10 cellular contexts compared by ENCODE assay signal in genomic region chr10:114458955-114459354, GRCh38. TPM values are rescaled to one million over a fixed set of nuclear protein-coding genes. Genes with fewer than 3 reads are reported as not detected.
DNase-seq lines count a peak whose midpoint lies in the region; ATAC-seq, FAIRE-seq and TF ChIP-seq lines count a peak whose summit lies in the region.
"Had no signal": no experiment of that assay in that cellular context is flagged by ENCODE, and none has a peak within 500 bp of the region (broad histone marks: within the 10 kb centered on the region; RNA-seq: fewer than 3 reads in every experiment).

No MANE protein-coding gene starts in this region.

- H4K20me1 ChIP-seq in keratinocyte (ENCODE audit: control insufficient read depth, extremely low read depth, insufficient read depth, low read length) = no peaks in the 10 kb centered on the region

- POLR2A ChIA-PET in A549 (lab: Yijun Ruan, JAX) = no interaction called here

- H3K27ac ChIP-seq in A549 (no peak overlapping the region), keratinocyte (ENCODE audit: control insufficient read depth, insufficient read depth, low read length) (no peak overlapping the region), upper lobe of left lung (no peak overlapping the region)

- no peak overlapping the region for H2AFZ ChIP-seq in keratinocyte (ENCODE audit: control insufficient read depth, low read length)

- CTCF ChIA-PET in A549 (lab: Yijun Ruan, JAX) = interaction anchor here (0.6 to 1.9 kb wide), 12 partner anchors 8 to 362 kb away, joined by 3 to 9 read pairs (median 4); no protein-coding TSS in a partner anchor

- H3K4me1 Mint-ChIP-seq in activated naive CD8-positive, alpha-beta T cell (ENCODE audit: low read depth) = peaks cover 39% of the 10 kb centered on the region

- H3K9me3 ChIP-seq in A549 = no peaks in the 10 kb centered on the region
- H3K9me3 ChIP-seq in keratinocyte (ENCODE audit: control insufficient read depth, low read depth, low read length) = no peaks in the 10 kb centered on the region
- no peaks in the 10 kb centered on the region for H3K9me3 ChIP-seq in upper lobe of left lung
- H3K9me3 ChIP-seq: HAP-1 had no signal

- no peak overlapping the region for H3K9ac ChIP-seq in keratinocyte (ENCODE audit: control insufficient read depth, extremely low read depth, insufficient read depth, low read length)

- TF ChIP-seq POLR2A in A549 (IDR thresholded peaks at IDR 0.05; ENCODE audit: low read length) (no peak), upper lobe of left lung (IDR thresholded peaks at IDR 0.05) (no peak)

- DNase-seq in A549 (ENCODE audit: low read depth in 1 of 2, low spot score in 1 of 2) (peak; percentile 40 to 71), GM12864 (ENCODE audit: low read depth) (no peak), LNCaP clone FGC (ENCODE audit: low read depth) (no peak), keratinocyte (ENCODE audit: low read depth, low spot score) (no peak), upper lobe of left lung (peak in 1 of 2 donors; percentile 51), retina (no peak)

- H3K4me2 ChIP-seq in A549 (no peak overlapping the region), keratinocyte (ENCODE audit: control insufficient read depth, extremely low read depth, insufficient read depth, low read depth, low read length) (no peak overlapping the region)

- peak overlapping the region; percentile 80 for H3K27ac Mint-ChIP-seq in activated naive CD8-positive, alpha-beta T cell

- no peak overlapping the region for H3K4me3 Mint-ChIP-seq in activated naive CD8-positive, alpha-beta T cell

- H3K4me1 ChIP-seq in A549 (no peaks in the 10 kb centered on the region), keratinocyte (ENCODE audit: control insufficient read depth, extremely low read depth, insufficient read depth, low read length) (no peaks in the 10 kb centered on the region), upper lobe of left lung (no peaks in the 10 kb centered on the region)
- H3K4me1 ChIP-seq: HAP-1 had no signal

- H3K27me3 Mint-ChIP-seq in activated naive CD8-positive, alpha-beta T cell = no peaks in the 10 kb centered on the region

- no peak for FAIRE-seq in A549 (lab: Jason Lieb, UNC)
- FAIRE-seq in keratinocyte (lab: Jason Lieb, UNC) = peak; percentile 86
- FAIRE-seq: colon had no signal

- no peaks in the 10 kb centered on the region for H3K9me1 ChIP-seq in keratinocyte (ENCODE audit: control insufficient read depth, extremely low read depth, insufficient read depth, low read length)

- H3K79me2 ChIP-seq in keratinocyte (ENCODE audit: control insufficient read depth, insufficient read depth, low read length) = no peaks in the 10 kb centered on the region

- peak; percentile 44 to 70 for TF ChIP-seq RAD21 in A549 (conservative IDR thresholded peaks at IDR 0.05 in 1 of 2, IDR thresholded peaks at IDR 0.05 in 1 of 2)

- H3K36me3 ChIP-seq in keratinocyte (ENCODE audit: control insufficient read depth in 2 of 2, extremely low read depth in 1 of 2, insufficient read depth in 2 of 2, low read length in 2 of 2) (peaks cover 5 to 6% of the 10 kb centered on the region in 2 experiments), upper lobe of left lung (peaks cover 0 to 40% (median 9%) of the 10 kb centered on the region in 4 donors)
- H3K36me3 ChIP-seq: HAP-1 had no signal

- dilution Hi-C loops in keratinocyte (cut with MboI; ENCODE audit: extremely low pct_ligation_motif_present, low sequenced_read_pairs) = no loop called here

- no peak for TF ChIP-seq EP300 in A549 (IDR thresholded peaks at IDR 0.05)
- no peak for TF ChIP-seq EP300 in upper lobe of left lung (IDR thresholded peaks at IDR 0.05)

- peaks cover 13% of the 10 kb centered on the region for H3K36me3 Mint-ChIP-seq in activated naive CD8-positive, alpha-beta T cell

- peak; percentile 36; the same call in 1 of the 3 replicates for TF ChIP-seq CTCF in A549 (IDR thresholded peaks at IDR 0.05)
- TF ChIP-seq CTCF in GM12864 (IDR thresholded peaks at IDR 0.05; ENCODE audit: low read depth, low read length, missing control alignments) = peak; percentile 58
- TF ChIP-seq CTCF in LNCaP clone FGC (IDR thresholded peaks at IDR 0.05; ENCODE audit: control insufficient read depth, extremely low read depth, insufficient read depth) = peak; percentile 38; the same call in 1 of the 2 replicates
- TF ChIP-seq CTCF in keratinocyte (optimal IDR thresholded peaks at IDR 0.05 in 1 of 3, IDR thresholded peaks at IDR 0.05 in 1 of 3, conservative IDR thresholded peaks at IDR 0.05 in 1 of 3; ENCODE audit: extremely low read depth in 1 of 3, insufficient read depth in 2 of 3, low read length in 3 of 3) = peak; percentile 54 to 76 (median 70)
- peak in 4 of 6 experiments; percentile 16 to 46 (median 39) for TF ChIP-seq CTCF in upper lobe of left lung (IDR thresholded peaks at IDR 0.05)

- H3K4me3 ChIP-seq in A549 = no peak overlapping the region
- H3K4me3 ChIP-seq in GM12864 (ENCODE audit: low read depth, low read length) = no peak overlapping the region
- H3K4me3 ChIP-seq in LNCaP clone FGC (ENCODE audit: low read depth, low read length) = no peak overlapping the region
- H3K4me3 ChIP-seq in keratinocyte (ENCODE audit: control insufficient read depth in 2 of 3, extremely low read depth in 1 of 3, insufficient read depth in 2 of 3, low read depth in 1 of 3, low read length in 3 of 3) = no peak overlapping the region
- no peak overlapping the region for H3K4me3 ChIP-seq in upper lobe of left lung
- H3K4me3 ChIP-seq: HAP-1 had no signal

- H3K27me3 ChIP-seq in keratinocyte (ENCODE audit: control insufficient read depth, extremely low read depth, insufficient read depth, low read length) (no peaks in the 10 kb centered on the region), upper lobe of left lung (no peaks in the 10 kb centered on the region)

- no peaks in the 10 kb centered on the region for H3K9me3 Mint-ChIP-seq in activated naive CD8-positive, alpha-beta T cell (ENCODE audit: low read depth)

- 78% methylated on average over 3 of the region's 3 CpGs for WGBS in A549 (ENCODE audit: missing lambda C conversion rate)
- 79 to 82% methylated on average over 3 of the region's 3 CpGs for WGBS in upper lobe of left lung, 2 donors

- ATAC-seq in A549 (peak; percentile 78 to 94; a peak in 5 of 6 replicates), upper lobe of left lung (ENCODE audit: low FRiP score in 2 of 2) (peak in 1 of 2 donors; percentile 70), GM21825 (IDR thresholded peaks at IDR 0.05; ENCODE audit: unreplicated experiment) (no peak)

TF ChIP-seq in A549, 52 proteins besides CTCF, POLR2A, EP300 and RAD21 (continues in another document):
- no peak for TF ChIP-seq ATOH8 (CRISPR knock-in tag; IDR thresholded peaks at IDR 0.05; ENCODE audit: low read depth)
- no peak; a peak in 1 of 4 replicates for TF ChIP-seq CEBPB (IDR thresholded peaks at IDR 0.05)
- peak; percentile 62 for TF ChIP-seq USF2 (IDR thresholded peaks at IDR 0.05)
- no peak for TF ChIP-seq BCL3 (IDR thresholded peaks at IDR 0.05)
- TF ChIP-seq MYC (IDR thresholded peaks at IDR 0.05; ENCODE audit: borderline replicate concordance, low read length) = no peak
- no peak for TF ChIP-seq KDM5A (IDR thresholded peaks at IDR 0.05)
- peak; percentile 42; the same call in 1 of the 2 replicates for TF ChIP-seq MAX (IDR thresholded peaks at IDR 0.05)
- TF ChIP-seq BHLHE40 (IDR thresholded peaks at IDR 0.05; ENCODE audit: low read depth, low read length) = no peak
- no peak for TF ChIP-seq CHD2 (IDR thresholded peaks at IDR 0.05; ENCODE audit: low read length, partially characterized antibody)
- no peak for TF ChIP-seq FOSB (CRISPR knock-in tag; IDR thresholded peaks at IDR 0.05)
- TF ChIP-seq RCOR1 (IDR thresholded peaks at IDR 0.05; ENCODE audit: low read depth, low read length) = no peak

RNA-seq across cellular contexts. Expression of gene AFAP1L2, which starts 54.7 kb away (rescaled TPM):
- 17.6 and 19.6 TPM in 2 replicates for polyA plus RNA-seq in A549 (2011; rRNA removed)
- polyA plus RNA-seq in A549 (2012; cell fraction: cytosol; rRNA removed) = 23.2 and 26.7 TPM in 2 replicates
- 44.4 and 49.3 TPM in 2 replicates for polyA plus RNA-seq in A549 (2012; cell fraction: nucleus; rRNA removed)
- polyA plus RNA-seq in A549 (2017; fragmentation: RNase III; extraction: RNeasy Plus Mini Kit Qiagen cat#74134 plus additional on column Dnase treatment) = 26.6 to 35.0 TPM (median 27.3 TPM) in 3 replicates
- polyA minus RNA-seq in A549 (2011; rRNA and poly(A)+ RNA removed) = 27.3 and 28.7 TPM in 2 replicates
- polyA plus RNA-seq in keratinocyte = 36.8 to 52.5 TPM (median 40.4 TPM) in 3 replicates
- 20.8 TPM for polyA plus RNA-seq in keratinocyte (2011; ENCODE audit: low read depth)
- polyA plus RNA-seq in keratinocyte (2011; cell fraction: cytosol; rRNA removed) = 29.7 and 35.5 TPM in 2 replicates
- 69.0 and 69.2 TPM in 2 replicates for polyA plus RNA-seq in keratinocyte (2011; cell fraction: nucleus; rRNA removed)
- 13.0 and 44.6 TPM in 2 replicates for polyA plus RNA-seq in keratinocyte (2012; ENCODE audit: low replicate concordance)
- polyA minus RNA-seq in keratinocyte = 49.9 to 74.0 TPM (median 61.2 TPM) in 3 replicates
- 44.5 TPM for polyA minus RNA-seq in keratinocyte (2011; cell fraction: cytosol; rRNA and poly(A)+ RNA removed)
- 47.1 and 58.1 TPM in 2 replicates for polyA minus RNA-seq in keratinocyte (2011; cell fraction: nucleus; rRNA and poly(A)+ RNA removed)
- total RNA-seq in upper lobe of left lung = 1 to 10 TPM; 2.3 to 9.6 (median 3.4) TPM

Comparison
In these comparisons a context has a peak if more than half of its experiments do, and no peak if none do; other contexts are left out.
1. DNase-seq: peak in A549 (2 of 2); none in GM12864 (single experiment), LNCaP clone FGC (single experiment), keratinocyte (single experiment) and retina (single experiment).
2. Peak in every context shown above with its lines, with median percentiles within 50 percentile points of each other: CTCF ChIP-seq.